In the genomic region with DNA sequence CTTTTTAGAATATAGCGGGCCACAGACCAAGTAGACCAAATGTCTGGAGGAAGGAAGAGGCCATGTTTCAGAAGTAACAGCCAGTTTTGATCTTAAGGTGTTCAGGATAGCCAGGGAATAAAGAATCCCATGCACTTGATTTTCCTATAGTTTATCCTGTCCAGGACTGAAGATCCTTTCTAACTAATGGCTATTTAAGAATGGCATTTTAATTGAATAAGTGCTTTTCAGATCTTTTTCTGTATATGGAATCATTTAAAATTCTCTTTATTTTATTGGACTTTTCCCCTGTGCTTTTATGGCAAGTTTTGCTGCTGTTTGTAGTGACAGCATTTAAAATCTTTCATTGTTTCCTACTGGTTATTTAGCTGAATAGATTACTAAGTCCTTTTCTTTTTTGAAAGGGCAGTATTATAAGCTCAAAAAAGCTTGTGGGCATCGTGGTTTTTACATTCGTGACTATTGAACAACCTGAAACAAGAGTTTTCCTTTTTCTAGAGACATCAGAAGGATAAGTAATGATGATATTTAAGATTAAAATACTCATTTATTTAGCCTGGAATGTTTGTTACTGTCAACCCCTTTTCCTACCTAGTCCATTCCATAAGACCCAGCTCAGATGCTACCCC, we compare ENCODE assay signal across 13 cellular contexts. TPM values are rescaled to one million over a fixed set of nuclear protein-coding genes. Genes with fewer than 3 reads are reported as not detected.
DNase-seq lines count a peak whose midpoint lies in the region; ATAC-seq, FAIRE-seq and TF ChIP-seq lines count a peak whose summit lies in the region.
"Had no signal": no experiment of that assay in that cellular context is flagged by ENCODE, and none has a peak within 500 bp of the region (broad histone marks: within the 10 kb centered on the region; RNA-seq: fewer than 3 reads in every experiment).

No MANE protein-coding gene starts in this region.

- TF ChIP-seq CTCF in OCI-LY7 (conservative IDR thresholded peaks at IDR 0.05; ENCODE audit: low read length) (no peak), GM12878 (IDR thresholded peaks at IDR 0.05 in 2 of 3, conservative IDR thresholded peaks at IDR 0.05 in 1 of 3; ENCODE audit: control insufficient read depth in 2 of 3, extremely low read depth in 1 of 3, insufficient read depth in 1 of 3, low read depth in 3 of 3, low read length in 3 of 3) (no peak), gastrocnemius medialis (IDR thresholded peaks at IDR 0.05 in 4 of 5, conservative IDR thresholded peaks at IDR 0.05 in 1 of 5) (no peak)

- peak overlapping the region; percentile 4 for H3K4me3 Mint-ChIP-seq in T-helper 1 cell treated with Interleukin-12 subunit alpha and Interleukin-12 subunit beta and Interleukin-4 antibody, amounts not matched to agents 30 μg/mL and 1 μg/mL, for 36 hours

- TF ChIP-seq RAD21 in GM12878 (IDR thresholded peaks at IDR 0.05; ENCODE audit: insufficient read depth, low read depth, low read length): no peak

- TF ChIP-seq POLR2A in GM12878 (IDR thresholded peaks at IDR 0.05; ENCODE audit: low read depth, low read length) (no peak), gastrocnemius medialis (IDR thresholded peaks at IDR 0.05) (no peak)

- H3K36me3 Mint-ChIP-seq in T-helper 1 cell treated with Interleukin-12 subunit alpha and Interleukin-12 subunit beta and Interleukin-4 antibody, amounts not matched to agents 30 μg/mL and 1 μg/mL, for 36 hours (ENCODE audit: low read depth): peaks cover 2% of the 10 kb centered on the region

- SMC1A ChIA-PET in GM12878 (lab: Charles Lee; ENCODE audit: uncharacterized antibody, unreplicated experiment): interaction anchor here (1.0 to 6.3 kb wide), 15 partner anchors 9 to 134 kb away, joined by 3 to 165 read pairs (median 4); no protein-coding TSS in a partner anchor

- WGBS in GM12878 (ENCODE audit: insufficient coverage, insufficient replicate concordance, low lambda C conversion rate, missing lambda C conversion rate): 15% methylated on average over 3 of the region's 3 CpGs

- H3K27me3 ChIP-seq in GM12878 (replicated peaks in 1 of 2; ENCODE audit: control insufficient read depth in 2 of 2, insufficient read depth in 2 of 2, low read length in 1 of 2) (no peaks in the 10 kb centered on the region), gastrocnemius medialis (no peaks in the 10 kb centered on the region)

- H3K36me3 ChIP-seq in OCI-LY7 (ENCODE audit: insufficient read depth, low read length) (no peaks in the 10 kb centered on the region), GM12878 (ENCODE audit: control insufficient read depth in 2 of 2, insufficient read depth in 2 of 2, low read length in 1 of 2) (no peaks in the 10 kb centered on the region), gastrocnemius medialis (no peaks in the 10 kb centered on the region)

- H3K4me3 ChIP-seq in OCI-LY7 (ENCODE audit: low read depth, low read length, poor library complexity, severe bottlenecking): no peak overlapping the region
- 0 out of 2 replicates have a peak overlapping the region, but pooled peaks have one; percentile 8 for H3K4me3 ChIP-seq in GM12878
- no peak overlapping the region for H3K4me3 ChIP-seq in gastrocnemius medialis

- H3K9me3 ChIP-seq in OCI-LY7 (ENCODE audit: low read length) (no peaks in the 10 kb centered on the region), GM12878 (replicated peaks; ENCODE audit: control insufficient read depth, insufficient read depth, low read length) (no peaks in the 10 kb centered on the region), gastrocnemius medialis (no peaks in the 10 kb centered on the region)

- H4K20me1 ChIP-seq in OCI-LY7 (ENCODE audit: insufficient read depth, low read length) (0 out of 2 replicates have a peak, but pooled peaks cover 9% of the 10 kb centered on the region), GM12878 (ENCODE audit: control insufficient read depth, insufficient read depth) (no peaks in the 10 kb centered on the region)

- TF ChIP-seq EP300 in GM12878 (IDR thresholded peaks at IDR 0.05; ENCODE audit: borderline replicate concordance in 1 of 2, control insufficient read depth in 1 of 2, low read depth in 2 of 2, low read length in 2 of 2): no peak

- CTCF ChIA-PET in OCI-LY7 (lab: Charles Lee; ENCODE audit: unreplicated experiment) (no interaction called here), GM12878 (lab: Yijun Ruan, JAX) (interaction anchor here (0.8 to 6.2 kb wide), 8 partner anchors 8 to 189 kb away, joined by 3 to 68 read pairs (median 28); no protein-coding TSS in a partner anchor)

- in situ Hi-C loops in GM12878 (cut with MboI) (no loop called here), gastrocnemius medialis (cut with MboI; ENCODE audit: low sequenced_read_pairs in 4 of 4) (loop anchor here in 1 of 4 donors (25.0 kb wide), 1 partner anchor 116 kb away; no protein-coding TSS in a partner anchor)

- intact Hi-C loops in OCI-LY7 (cut with micrococcal nuclease; ENCODE audit: unreplicated experiment) (loop anchor here (5.0 kb wide), 1 partner anchor 131 kb away; the partner anchor contains the start of gene TIAL1), GM12878 (cut with micrococcal nuclease; ENCODE audit: unreplicated experiment) (no loop called here), gastrocnemius medialis (cut with DNase I; ENCODE audit: low total_unique reads) (no loop called here), cardiac septum (cut with DNase I) (loop anchor here (5.0 to 10.0 kb wide), 2 partner anchors 41 to 123 kb away; no protein-coding TSS in a partner anchor)

- FAIRE-seq in GM12878 (lab: Jason Lieb, UNC): no peak
- no peak for FAIRE-seq in urothelium cell line (lab: Jason Lieb, UNC)

- H3K9me2 ChIP-seq in OCI-LY7 (ENCODE audit: insufficient read depth, low read length): no peaks in the 10 kb centered on the region

- DNase-seq in T-helper 1 cell: no peak
- no peak for DNase-seq in OCI-LY7 (ENCODE audit: low spot score)
- no peak for DNase-seq in GM12878 (ENCODE audit: low read depth, low spot score)
- DNase-seq in gastrocnemius medialis: no peak
- no peak for DNase-seq in cardiac septum (ENCODE audit: low spot score)
- no peak for DNase-seq in urothelium cell line (ENCODE audit: low spot score)
- DNase-seq in GM03348 (ENCODE audit: low spot score): no peak
- DNase-seq: activated CD4-positive, CD25-positive, alpha-beta regulatory T cell treated with anti-CD3 and anti-CD28 coated beads, Interleukin-2, amount 50 U/mL, for 72 hours; hippocampal formation; NCI-H2227 treated with DMSO at 0.1 percent for 48 hours had no signal

- POLR2A ChIA-PET in OCI-LY7 (lab: Charles Lee) (interaction anchor here (0.5 to 6.4 kb wide), 4 partner anchors 9 to 188 kb away, joined by 3 to 79 read pairs (median 5); no protein-coding TSS in a partner anchor), GM12878 (lab: Charles Lee) (interaction anchor here (0.6 to 6.1 kb wide), 10 partner anchors 9 to 145 kb away, joined by 3 to 58 read pairs (median 4); no protein-coding TSS in a partner anchor)

- H3K9me3 Mint-ChIP-seq in T-helper 1 cell treated with Interleukin-12 subunit alpha and Interleukin-12 subunit beta and Interleukin-4 antibody, amounts not matched to agents 30 μg/mL and 1 μg/mL, for 36 hours: no peaks in the 10 kb centered on the region

- no peak overlapping the region for H3K4me2 ChIP-seq in OCI-LY7 (ENCODE audit: low read length)
- no peak overlapping the region for H3K4me2 ChIP-seq in GM12878 (ENCODE audit: control insufficient read depth, insufficient read depth)

- ATAC-seq in GM12878: no peak
- ATAC-seq in gastrocnemius medialis: no peak
- ATAC-seq: left lobe of liver had no signal

- H3K79me2 ChIP-seq in OCI-LY7 (ENCODE audit: insufficient read depth, low read depth, low read length) (peaks cover 8% of the 10 kb centered on the region; the same call in 1 of the 2 replicates), GM12878 (ENCODE audit: control insufficient read depth, insufficient read depth, low read length) (peaks cover 1% of the 10 kb centered on the region; the same call in 1 of the 2 replicates)

- H2AFZ ChIP-seq in OCI-LY7 (ENCODE audit: low read length) (no peak overlapping the region), GM12878 (ENCODE audit: control insufficient read depth, low read depth, low read length) (no peak overlapping the region)

- BruUV-seq in OCI-LY7 (replicated peaks; lab: Mats Ljungman, UMichigan): TSS peak; percentile 49
- BruUV-seq in GM12878 (replicated peaks; lab: Mats Ljungman, UMichigan): no TSS peak

- peaks cover 4% of the 10 kb centered on the region for H3K27me3 Mint-ChIP-seq in T-helper 1 cell treated with Interleukin-12 subunit alpha and Interleukin-12 subunit beta and Interleukin-4 antibody, amounts not matched to agents 30 μg/mL and 1 μg/mL, for 36 hours (ENCODE audit: low read depth)

- no peak overlapping the region for H3K27ac ChIP-seq in OCI-LY7 (ENCODE audit: low read depth, low read length, poor library complexity, severe bottlenecking)
- H3K27ac ChIP-seq in GM12878 (ENCODE audit: control insufficient read depth, insufficient read depth): no peak overlapping the region
- H3K27ac ChIP-seq in gastrocnemius medialis: peak overlapping the region in 3 of 4 donors; percentile 92 to 94 (median 93)
- H3K27ac ChIP-seq: 22Rv1 had no signal

- no peak overlapping the region for H3K27ac Mint-ChIP-seq in T-helper 1 cell treated with Interleukin-12 subunit alpha and Interleukin-12 subunit beta and Interleukin-4 antibody, amounts not matched to agents 30 μg/mL and 1 μg/mL, for 36 hours

- peaks cover 39% of the 10 kb centered on the region for H3K4me1 ChIP-seq in OCI-LY7 (ENCODE audit: insufficient read depth, low read length, poor library complexity, severe bottlenecking)
- peaks cover 17% of the 10 kb centered on the region for H3K4me1 ChIP-seq in GM12878 (ENCODE audit: control insufficient read depth, insufficient read depth, low read length)
- H3K4me1 ChIP-seq in gastrocnemius medialis: peaks cover 19 to 31% of the 10 kb centered on the region in 2 donors

- no peak overlapping the region for H3K9ac ChIP-seq in GM12878 (ENCODE audit: control insufficient read depth, insufficient read depth, low read length)

- peaks cover 27% of the 10 kb centered on the region for H3K4me1 Mint-ChIP-seq in T-helper 1 cell treated with Interleukin-12 subunit alpha and Interleukin-12 subunit beta and Interleukin-4 antibody, amounts not matched to agents 30 μg/mL and 1 μg/mL, for 36 hours (ENCODE audit: low read depth)

- RAD21 ChIA-PET in GM12878 (lab: Charles Lee; ENCODE audit: unreplicated experiment): interaction anchor here (0.6 to 8.5 kb wide), 10 partner anchors 10 to 244 kb away, joined by 3 to 143 read pairs (median 6); no protein-coding TSS in a partner anchor

RNA-seq across cellular contexts. Expression of gene INPP5F, which starts 2.4 kb away (rescaled TPM):
- total RNA-seq in OCI-LY7 (2014; rRNA removed; shearing (Covaris generic)): 6.2 TPM in 2 replicates
- total RNA-seq in OCI-LY7 (2022): 8.7 and 12.8 TPM in 2 replicates
- total RNA-seq in GM12878 (2013; cell fraction: nucleolus; rRNA removed): 249 and 251 TPM in 2 replicates
- 28.0 and 34.6 TPM in 2 replicates for total RNA-seq in GM12878 (2014; rRNA removed)
- total RNA-seq in GM12878 (2014; rRNA removed; fragmentation: Illumina TruSeq; extraction: Trizol): 35.1 and 39.7 TPM in 2 replicates
- total RNA-seq in GM12878 (2021): 36.3 and 39.9 TPM in 2 replicates
- polyA plus RNA-seq in GM12878 (2011; ENCODE audit: low read depth): 8.8 TPM
- polyA plus RNA-seq in GM12878 (2011; rRNA removed): 49.3 and 64.4 TPM in 2 replicates
- 18.1 and 23.9 TPM in 2 replicates for polyA plus RNA-seq in GM12878 (2011; cell fraction: cytosol; rRNA removed)
- polyA plus RNA-seq in GM12878 (2011; cell fraction: nucleus; rRNA removed): 50.6 and 53.1 TPM in 2 replicates
- 10.9 and 11.1 TPM in 2 replicates for polyA plus RNA-seq in GM12878 (2012)
- polyA plus RNA-seq in GM12878 (2014; fragmentation: Illumina TruSeq; extraction: Trizol): 39.8 and 50.4 TPM in 2 replicates
- polyA plus RNA-seq in GM12878 (2014; fragmentation: Nextera tagmentation; extraction: Ambion mirVana): 10 to 100 TPM in 1 of 2 experiments, 1 to 10 TPM in 1; 6.0 to 13.4 TPM
- 29.6 and 33.5 TPM in 2 replicates for polyA plus RNA-seq in GM12878 (2014; rRNA removed)
- 10 to 100 TPM; 32.7 to 41.0 TPM for polyA plus RNA-seq in GM12878 (2016; fragmentation: Nextera tagmentation; extraction: Ambion mirVana)
- polyA minus RNA-seq in GM12878 (2011; rRNA and poly(A)+ RNA removed): 33.3 and 49.1 TPM in 2 replicates
- polyA minus RNA-seq in GM12878 (2011; cell fraction: cytosol; rRNA and poly(A)+ RNA removed): 15.9 and 17.7 TPM in 2 replicates
- 51.6 and 81.8 TPM in 2 replicates for polyA minus RNA-seq in GM12878 (2011; cell fraction: nucleus; rRNA and poly(A)+ RNA removed)
- 10 to 100 TPM in 2 of 4 donors, 1 to 10 TPM in 2; 8.7 to 11.6 (median 10.5) TPM for total RNA-seq in gastrocnemius medialis
- 20.2 TPM for total RNA-seq in cardiac septum

Comparison
In these comparisons a context has a peak if more than half of its experiments do, and no peak if none do; other contexts are left out.
1. H3K27ac ChIP-seq: peak in gastrocnemius medialis (3 of 4); none in OCI-LY7 (single experiment) and GM12878 (single experiment).
2. intact Hi-C loops: an anchor here in OCI-LY7 (5.0 kb wide) and cardiac septum (5.0 to 10.0 kb wide); none called in GM12878 and gastrocnemius medialis.